Comparison of ENCODE assay signal across 10 cellular contexts in the genomic region with DNA sequence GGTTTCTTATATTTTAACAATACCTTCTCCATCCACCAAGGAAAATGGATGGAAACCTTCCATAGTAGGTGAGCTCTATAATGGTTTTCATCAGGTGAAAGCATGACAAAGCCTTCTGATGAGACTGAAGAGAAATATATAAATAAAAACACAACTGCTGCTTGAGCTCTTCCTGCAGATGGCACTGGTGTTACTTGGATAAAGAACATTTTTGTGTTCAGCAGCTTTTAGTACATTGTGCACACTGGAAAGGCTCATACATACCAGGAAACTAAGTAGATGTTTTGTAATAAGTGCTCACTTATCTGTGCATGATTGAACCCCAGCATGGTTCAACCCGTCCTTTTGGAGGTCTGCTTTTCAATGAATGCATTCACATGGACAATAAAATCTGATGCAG.
DNase-seq lines count a peak whose midpoint lies in the region; ATAC-seq and TF ChIP-seq lines count a peak whose summit lies in the region.
"Had no signal": no experiment of that assay in that cellular context is flagged by ENCODE, and none has a peak within 500 bp of the region (broad histone marks: within the 10 kb centered on the region; RNA-seq: fewer than 3 reads in every experiment).

No MANE protein-coding gene starts in this region.

- H3K9me3 Mint-ChIP-seq in type B pancreatic cell: no peaks in the 10 kb centered on the region
- H3K9me3 Mint-ChIP-seq in activated T-helper 17 cell treated with anti-CD3 and anti-CD28 coated beads, Interleukin-2, amount 50 U/mL, for 72 hours: no peaks in the 10 kb centered on the region
- H3K9me3 Mint-ChIP-seq: activated naive CD8-positive, alpha-beta T cell treated with anti-CD3 and anti-CD28 coated beads, Interleukin-2, amount 50 U/mL, for 24 hours had no signal

- no peak for ATAC-seq in activated T-helper 17 cell treated with anti-CD3 and anti-CD28 coated beads, Interleukin-2, amount 50 U/mL, for 72 hours (replicated peaks)
- ATAC-seq: activated naive CD8-positive, alpha-beta T cell treated with anti-CD3 and anti-CD28 coated beads, Interleukin-2, amount 50 U/mL, for 24 hours had no signal

- peak; percentile 68 for TF ChIP-seq CTCF in type B pancreatic cell (conservative IDR thresholded peaks at IDR 0.05)

- no peak overlapping the region for H3K4me3 Mint-ChIP-seq in type B pancreatic cell
- no peak overlapping the region for H3K4me3 Mint-ChIP-seq in activated T-helper 17 cell treated with anti-CD3 and anti-CD28 coated beads, Interleukin-2, amount 50 U/mL, for 72 hours
- H3K4me3 Mint-ChIP-seq: activated naive CD8-positive, alpha-beta T cell treated with anti-CD3 and anti-CD28 coated beads, Interleukin-2, amount 50 U/mL, for 24 hours had no signal

- H3K4me1 Mint-ChIP-seq in type B pancreatic cell (ENCODE audit: unreplicated experiment): no peaks in the 10 kb centered on the region
- no peaks in the 10 kb centered on the region for H3K4me1 Mint-ChIP-seq in activated T-helper 17 cell treated with anti-CD3 and anti-CD28 coated beads, Interleukin-2, amount 50 U/mL, for 72 hours
- H3K4me1 Mint-ChIP-seq: activated naive CD8-positive, alpha-beta T cell treated with anti-CD3 and anti-CD28 coated beads, Interleukin-2, amount 50 U/mL, for 24 hours had no signal

- no peaks in the 10 kb centered on the region for H3K36me3 Mint-ChIP-seq in type B pancreatic cell
- no peaks in the 10 kb centered on the region for H3K36me3 Mint-ChIP-seq in activated T-helper 17 cell treated with anti-CD3 and anti-CD28 coated beads, Interleukin-2, amount 50 U/mL, for 72 hours (ENCODE audit: low read depth)

- no peak overlapping the region for H3K27ac Mint-ChIP-seq in type B pancreatic cell
- H3K27ac Mint-ChIP-seq in activated T-helper 17 cell treated with anti-CD3 and anti-CD28 coated beads, Interleukin-2, amount 50 U/mL, for 72 hours: no peak overlapping the region
- H3K27ac Mint-ChIP-seq: activated naive CD8-positive, alpha-beta T cell treated with anti-CD3 and anti-CD28 coated beads, Interleukin-2, amount 50 U/mL, for 24 hours had no signal

- DNase-seq in NCI-H82 (lab: John Stamatoyannopoulos, UW): peak; percentile 27
- no peak for DNase-seq in NCI-H82 treated with DMSO at 0.1 percent for 48 hours (lab: John Stamatoyannopoulos, UW; ENCODE audit: unreplicated experiment)
- peak; percentile 9 for DNase-seq in SHP77 treated with DMSO at 0.1 percent for 48 hours (lab: John Stamatoyannopoulos, UW)
- DNase-seq in glomerular visceral epithelial cell (ENCODE audit: extremely low spot score): peak; percentile 15
- no peak for DNase-seq in type B pancreatic cell (ENCODE audit: extremely low spot score, unreplicated experiment)
- no peak for DNase-seq in NK-92 (lab: John Stamatoyannopoulos, UW; ENCODE audit: unreplicated experiment)
- DNase-seq in MV-4-11 (lab: John Stamatoyannopoulos, UW): no peak
- DNase-seq: activated naive CD8-positive, alpha-beta T cell treated with anti-CD3 and anti-CD28 coated beads, Interleukin-2, amount 50 U/mL, for 24 hours; NCI-H1092 had no signal

- no peaks in the 10 kb centered on the region for H3K27me3 Mint-ChIP-seq in type B pancreatic cell
- H3K27me3 Mint-ChIP-seq in activated T-helper 17 cell treated with anti-CD3 and anti-CD28 coated beads, Interleukin-2, amount 50 U/mL, for 72 hours: no peaks in the 10 kb centered on the region
- H3K27me3 Mint-ChIP-seq: activated naive CD8-positive, alpha-beta T cell treated with anti-CD3 and anti-CD28 coated beads, Interleukin-2, amount 50 U/mL, for 24 hours had no signal

Comparison
In these comparisons a context has a peak if more than half of its experiments do, and no peak if none do; other contexts are left out.
1. DNase-seq: peak in NCI-H82 (single experiment), SHP77 treated with DMSO at 0.1 percent for 48 hours (single experiment) and glomerular visceral epithelial cell (single experiment); none in NCI-H82 treated with DMSO at 0.1 percent for 48 hours (single experiment), type B pancreatic cell (single experiment), NK-92 (single experiment) and MV-4-11 (single experiment).